In genomic region chr3:183284570-183284969, GRCh38 we compare ENCODE assay signal across 20 cellular contexts. TPM values are rescaled to one million over a fixed set of nuclear protein-coding genes. Genes with fewer than 3 reads are reported as not detected.
DNase-seq lines count a peak whose midpoint lies in the region; ATAC-seq and TF ChIP-seq lines count a peak whose summit lies in the region.
"Had no signal": no experiment of that assay in that cellular context is flagged by ENCODE, and none has a peak within 500 bp of the region (broad histone marks: within the 10 kb centered on the region; RNA-seq: fewer than 3 reads in every experiment).

No MANE protein-coding gene starts in this region.

- no peak overlapping the region for H4K91ac ChIP-seq in H9 (ENCODE audit: insufficient read length, low read depth, low read length)

- H2BK20ac ChIP-seq in H9 (ENCODE audit: low read depth, low read length, poor library complexity, severe bottlenecking) = no peak overlapping the region

- H3K9me3 Mint-ChIP-seq in MCF 10A (ENCODE audit: unreplicated experiment) = no peaks in the 10 kb centered on the region
- no peaks in the 10 kb centered on the region for H3K9me3 Mint-ChIP-seq in activated T-helper 17 cell treated with anti-CD3 and anti-CD28 coated beads, Interleukin-2, amount 50 U/mL, for 72 hours
- no peaks in the 10 kb centered on the region for H3K9me3 Mint-ChIP-seq in H9

- no peak overlapping the region for H3K14ac ChIP-seq in H9 (ENCODE audit: insufficient read depth, low read length)

- H3K4me1 ChIP-seq in breast epithelium (peaks cover 0 to 6% of the 10 kb centered on the region in 2 donors), esophagus squamous epithelium (peaks cover 23 to 48% (median 27%) of the 10 kb centered on the region in 3 donors), heart right ventricle (peaks cover 0 to 33% (median 17%) of the 10 kb centered on the region in 9 donors), H9 (ENCODE audit: insufficient read depth, low read length) (no peaks in the 10 kb centered on the region; the same call in 1 of the 2 replicates)
- H3K4me1 ChIP-seq: testis had no signal

- no peak for ATAC-seq in activated T-helper 17 cell treated with anti-CD3 and anti-CD28 coated beads, Interleukin-2, amount 50 U/mL, for 72 hours (replicated peaks)
- ATAC-seq in heart right ventricle = no peak
- ATAC-seq: heart left ventricle, left ventricle myocardium superior, Right ventricle myocardium inferior had no signal

- no peak overlapping the region for H3K9ac ChIP-seq in H9 (ENCODE audit: extremely low read depth, insufficient read length, low read length)

- no peak overlapping the region for H3K18ac ChIP-seq in H9 (ENCODE audit: insufficient read length, low read depth, low read length)

- H3K36me3 Mint-ChIP-seq in MCF 10A (ENCODE audit: insufficient read depth, unreplicated experiment) (peaks cover 22% of the 10 kb centered on the region), H9 (ENCODE audit: insufficient read depth in 1 of 3, low read depth in 3 of 3) (no peaks in the 10 kb centered on the region; a peak in 2 of 7 replicates)
- H3K36me3 Mint-ChIP-seq in activated T-helper 17 cell treated with anti-CD3 and anti-CD28 coated beads, Interleukin-2, amount 50 U/mL, for 72 hours (ENCODE audit: low read depth) = peaks cover 9% of the 10 kb centered on the region

- no peak overlapping the region for H3K4me2 ChIP-seq in H9 (ENCODE audit: insufficient read depth, insufficient read length, low read length)

- H2BK5ac ChIP-seq in H9 (ENCODE audit: insufficient read length, low read length) = no peak overlapping the region

- WGBS in esophagus squamous epithelium, 2 donors = 69 to 76% methylated on average over 3 of the region's 3 CpGs
- 82 to 83% methylated on average over 3 of the region's 3 CpGs for WGBS in heart right ventricle, 2 donors
- WGBS in H9 (ENCODE audit: extremely low coverage, insufficient read length, low lambda C conversion rate) = no CpG with 5 or more reads among the region's 3 CpGs

- intact Hi-C loops in MCF 10A (cut with micrococcal nuclease) = loop anchor here (10.0 kb wide), 1 partner anchor 100 kb away; no protein-coding TSS in a partner anchor
- intact Hi-C loops in breast epithelium (cut with DNase I; ENCODE audit: low total_unique reads) = no loop called here
- intact Hi-C loops in esophagus squamous epithelium (cut with DNase I) = no loop called here
- intact Hi-C loops in heart right ventricle (cut with DNase I) = no loop called here

- H3K23ac ChIP-seq in H9 (ENCODE audit: insufficient read length, low read depth, low read length) = no peak overlapping the region

- H4K20me1 ChIP-seq in H9 (ENCODE audit: control insufficient read depth, insufficient read depth, insufficient read length) = no peaks in the 10 kb centered on the region

- no peaks in the 10 kb centered on the region for H3K79me2 ChIP-seq in H9 (ENCODE audit: insufficient read depth, low read length)

- CTCF ChIA-PET in MCF 10A (lab: Yijun Ruan, JAX) = interaction anchor here (0.6 to 1.7 kb wide), 3 partner anchors 39 to 98 kb away, joined by 4 to 9 read pairs (median 7); no protein-coding TSS in a partner anchor

- POLR2A ChIA-PET in MCF 10A (lab: Yijun Ruan, JAX) = interaction anchor here (0.7 to 11.4 kb wide), 15 partner anchors 9 to 99 kb away, joined by 3 to 219 read pairs (median 8); partner anchors contain the start of gene B3GNT5

- H3K4me3 ChIP-seq in breast epithelium (no peak overlapping the region), esophagus squamous epithelium (no peak overlapping the region), heart right ventricle (no peak overlapping the region)
- H3K4me3 ChIP-seq: heart left ventricle, testis had no signal

- H3K27ac Mint-ChIP-seq in MCF 10A (ENCODE audit: low read depth, unreplicated experiment) (peak overlapping the region; percentile 91), H9 (no peak overlapping the region)
- H3K27ac Mint-ChIP-seq in activated T-helper 17 cell treated with anti-CD3 and anti-CD28 coated beads, Interleukin-2, amount 50 U/mL, for 72 hours = peak overlapping the region; percentile 89

- no peak overlapping the region for H3T11ph ChIP-seq in H9 (ENCODE audit: low read length)

- no peaks in the 10 kb centered on the region for H3K79me1 ChIP-seq in H9 (ENCODE audit: insufficient read depth, low read depth, low read length, poor library complexity, severe bottlenecking)

- H2BK15ac ChIP-seq in H9 (ENCODE audit: low read depth, low read length) = no peak overlapping the region

- no TSS peak for BruUV-seq in MCF 10A (replicated peaks; lab: Mats Ljungman, UMichigan)

- H4K8ac ChIP-seq in H9 (replicated peaks; ENCODE audit: insufficient read length, low read depth, low read length) = no peak overlapping the region

- H3K4me3 Mint-ChIP-seq in MCF 10A (ENCODE audit: unreplicated experiment) (no peak overlapping the region), H9 (no peak overlapping the region)
- peak overlapping the region; percentile 78 for H3K4me3 Mint-ChIP-seq in activated T-helper 17 cell treated with anti-CD3 and anti-CD28 coated beads, Interleukin-2, amount 50 U/mL, for 72 hours

- peaks cover 28% of the 10 kb centered on the region for H3K4me1 Mint-ChIP-seq in MCF 10A (ENCODE audit: insufficient read depth, unreplicated experiment)
- H3K4me1 Mint-ChIP-seq in activated T-helper 17 cell treated with anti-CD3 and anti-CD28 coated beads, Interleukin-2, amount 50 U/mL, for 72 hours = peaks cover 23% of the 10 kb centered on the region
- H3K4me1 Mint-ChIP-seq in H9 = peaks cover 7 to 8% of the 10 kb centered on the region in 2 experiments

- H3K27me3 Mint-ChIP-seq in MCF 10A (ENCODE audit: insufficient read depth, unreplicated experiment) (no peaks in the 10 kb centered on the region), H9 (ENCODE audit: low read depth) (no peaks in the 10 kb centered on the region)
- no peaks in the 10 kb centered on the region for H3K27me3 Mint-ChIP-seq in activated T-helper 17 cell treated with anti-CD3 and anti-CD28 coated beads, Interleukin-2, amount 50 U/mL, for 72 hours

- TF ChIP-seq CTCF in MCF 10A (IDR thresholded peaks at IDR 0.05; ENCODE audit: unreplicated experiment) = no peak
- no peak for TF ChIP-seq CTCF in breast epithelium (IDR thresholded peaks at IDR 0.05)
- no peak for TF ChIP-seq CTCF in esophagus squamous epithelium (IDR thresholded peaks at IDR 0.05)
- TF ChIP-seq CTCF in heart right ventricle (IDR thresholded peaks at IDR 0.05) = no peak
- no peak for TF ChIP-seq CTCF in H9 (conservative IDR thresholded peaks at IDR 0.05)

- no peak overlapping the region for H2BK120ac ChIP-seq in H9 (ENCODE audit: low read depth, low read length, poor library complexity, severe bottlenecking)

- H3K27me3 ChIP-seq in breast epithelium (no peaks in the 10 kb centered on the region), esophagus squamous epithelium (no peaks in the 10 kb centered on the region), heart right ventricle (no peaks in the 10 kb centered on the region), H9 (ENCODE audit: insufficient read depth, low read length) (no peaks in the 10 kb centered on the region)
- H3K27me3 ChIP-seq: heart left ventricle, testis had no signal

- DNase-seq in MCF 10A (ENCODE audit: unreplicated experiment) (no peak), breast epithelium (ENCODE audit: low spot score in 2 of 2) (no peak), esophagus squamous epithelium (lab: John Stamatoyannopoulos, UW) (no peak), NOMO-1 (lab: John Stamatoyannopoulos, UW; ENCODE audit: unreplicated experiment in 2 of 2) (no peak), heart right ventricle (no peak), OCI-M2 (lab: John Stamatoyannopoulos, UW; ENCODE audit: unreplicated experiment) (no peak), H9 (no peak)
- DNase-seq: activated CD4-positive, alpha-beta T cell treated with anti-CD3 and anti-CD28 coated beads, Interleukin-2, amount 50 U/mL, for 48 hours; amygdala; cerebellar nuclear complex; left ventricle myocardium superior; NCI-H1092; NCI-H2081; NCI-H510A; occipital lobe; retina; testis had no signal

- no peak overlapping the region for H4K5ac ChIP-seq in H9 (ENCODE audit: insufficient read length, low read depth, low read length)

- H3K56ac ChIP-seq in H9 (ENCODE audit: insufficient read length, low read depth, low read length) = no peak overlapping the region

- no peak overlapping the region for H2AFZ ChIP-seq in H9 (ENCODE audit: low read length)

- H3K4ac ChIP-seq in H9 (ENCODE audit: low read depth, low read length) = no peak overlapping the region

- H3K9me3 ChIP-seq in breast epithelium (no peaks in the 10 kb centered on the region), esophagus squamous epithelium (no peaks in the 10 kb centered on the region), heart right ventricle (no peaks in the 10 kb centered on the region), H9 (ENCODE audit: control insufficient read depth, low read depth, low read length) (no peaks in the 10 kb centered on the region)
- H3K9me3 ChIP-seq: heart left ventricle, testis had no signal

- no peak for TF ChIP-seq POLR2A in breast epithelium (IDR thresholded peaks at IDR 0.05)
- TF ChIP-seq POLR2A in esophagus squamous epithelium (IDR thresholded peaks at IDR 0.05) = no peak

- H2BK12ac ChIP-seq in H9 (ENCODE audit: insufficient read length, low read depth, low read length) = no peak overlapping the region

- peak overlapping the region in 1 of 2 donors; percentile 84 for H3K27ac ChIP-seq in breast epithelium
- H3K27ac ChIP-seq in esophagus squamous epithelium = peak overlapping the region in 3 of 4 donors; percentile 78 to 89 (median 86)
- H3K27ac ChIP-seq in heart right ventricle = peak overlapping the region in 5 of 10 donors; percentile 68 to 83 (median 77)
- H3K27ac ChIP-seq in H9 (ENCODE audit: insufficient read length, low read depth, low read length) = no peak overlapping the region
- H3K27ac ChIP-seq: testis had no signal

- no peaks in the 10 kb centered on the region for H3K23me2 ChIP-seq in H9 (ENCODE audit: insufficient read length, low read depth, low read length, poor library complexity, severe bottlenecking)

- no peak overlapping the region for H2AK5ac ChIP-seq in H9 (ENCODE audit: insufficient read length, low read length)

- H3K36me3 ChIP-seq in breast epithelium (no peaks in the 10 kb centered on the region), esophagus squamous epithelium (no peaks in the 10 kb centered on the region), heart right ventricle (no peaks in the 10 kb centered on the region)
- H3K36me3 ChIP-seq: heart left ventricle had no signal

RNA-seq across cellular contexts. Expression of gene B3GNT5, which starts 31.5 kb away (rescaled TPM):
- total RNA-seq in MCF 10A (2022) (80.1 and 104 TPM in 2 replicates), breast epithelium (10 to 100 TPM in 1 of 3 donors, 1 to 10 TPM in 2; 3.0 to 12.1 (median 6.2) TPM), esophagus squamous epithelium (10 to 100 TPM; 26.3 to 69.9 (median 29.3) TPM), heart right ventricle (1 to 10 TPM; 2.0 to 9.0 (median 5.8) TPM), H9 (2021) (7.3 and 7.6 TPM in 2 replicates)
- 1 to 10 TPM; 1.4 to 7.1 TPM for total RNA-seq in activated T-helper 17 cell treated with anti-CD3 and anti-CD28 coated beads, Interleukin-2, amount 50 U/mL, for 72 hours
- polyA plus RNA-seq in heart right ventricle = 1 to 10 TPM; 1.7 to 2.2 TPM

Comparison
In these comparisons a context has a peak if more than half of its experiments do, and no peak if none do; other contexts are left out.
1. H3K27ac Mint-ChIP-seq: peak in MCF 10A (single experiment) and activated T-helper 17 cell treated with anti-CD3 and anti-CD28 coated beads, Interleukin-2, amount 50 U/mL, for 72 hours (single experiment); none in H9 (0 of 3).